In the genomic region with DNA sequence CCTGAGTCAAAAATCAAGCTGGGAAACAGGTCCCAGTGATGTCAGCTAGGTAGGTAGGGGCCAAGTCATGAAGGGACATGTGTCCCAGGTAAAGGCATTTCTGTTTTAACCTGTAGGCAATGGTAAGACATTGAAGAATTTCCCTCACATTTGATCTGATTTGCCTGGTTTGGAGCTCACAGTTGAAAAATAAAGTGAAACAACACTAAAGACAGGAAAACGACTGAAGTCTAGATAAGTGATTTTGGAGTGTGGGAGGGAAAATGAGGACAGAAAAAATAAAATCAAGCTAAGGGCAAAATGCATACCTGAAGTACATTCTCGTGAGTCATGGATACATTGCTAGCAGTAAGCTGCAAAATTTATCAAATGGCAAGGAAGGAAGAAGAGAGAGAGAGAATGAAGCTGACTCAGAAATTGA, we compare ENCODE assay signal across 26 cellular contexts.
A peak's percentile ranks its signal among the peaks of the same experiment; 100 is the strongest.
DNase-seq lines count a peak whose midpoint lies in the region; ATAC-seq, FAIRE-seq and TF ChIP-seq lines count a peak whose summit lies in the region.
"Had no signal": no experiment of that assay in that cellular context is flagged by ENCODE, and none has a peak within 500 bp of the region (broad histone marks: within the 10 kb centered on the region; RNA-seq: fewer than 3 reads in every experiment).

No MANE protein-coding gene starts in this region.

- H3K27me3 ChIP-seq in IMR-90 (ENCODE audit: control insufficient read depth, insufficient read depth, low read length) = no peaks in the 10 kb centered on the region; the same call in 1 of the 2 replicates
- no peaks in the 10 kb centered on the region for H3K27me3 ChIP-seq in colonic mucosa
- H3K27me3 ChIP-seq in MM.1S (replicated peaks; ENCODE audit: insufficient read depth, low read length) = no peaks in the 10 kb centered on the region
- H3K27me3 ChIP-seq: BLaER1 treated with 17β-estradiol and CSF1 and Interleukin-3, amounts not matched to agents 10 nM and 100 nM; upper lobe of right lung had no signal

- dilution Hi-C loops in IMR-90 (cut with HindIII; ENCODE audit: low sequenced_read_pairs, unreplicated experiment) = no loop called here

- WGBS in A549 (ENCODE audit: missing lambda C conversion rate) = 41% methylated on average over 2 of the region's 2 CpGs
- WGBS in IMR-90 (ENCODE audit: extremely low coverage in 2 of 2, insufficient read length in 1 of 2), 2 experiments = 63% methylated on average over 1 of the region's 2 CpGs; no CpG with 5 or more reads in 1 of the 2 experiments

- intact Hi-C loops in IMR-90 (cut with micrococcal nuclease) = no loop called here
- intact Hi-C loops in colonic mucosa (cut with DNase I) = no loop called here

- H3K4me2 ChIP-seq in A549 (peak overlapping the region; percentile 41), IMR-90 (ENCODE audit: low read depth, low read length) (no peak overlapping the region; the same call in 1 of the 2 replicates), MM.1S (ENCODE audit: low read depth, low read length) (no peak overlapping the region)
- H3K4me2 ChIP-seq: BLaER1 treated with 17β-estradiol and CSF1 and Interleukin-3, amounts not matched to agents 10 nM and 100 nM had no signal

- no peak overlapping the region for H2BK15ac ChIP-seq in IMR-90 (ENCODE audit: low read depth, low read length)

- 0 out of 2 replicates have a peak overlapping the region, but pooled peaks have one; percentile 16 for H2BK20ac ChIP-seq in IMR-90 (ENCODE audit: low read depth, low read length)

- H3K79me2 ChIP-seq in MM.1S (ENCODE audit: low read length) = no peaks in the 10 kb centered on the region

- H2AK5ac ChIP-seq in IMR-90 (ENCODE audit: low read depth, low read length) = no peak overlapping the region

- H2AFZ ChIP-seq in IMR-90 (replicated peaks; ENCODE audit: low read length, poor library complexity) (no peak overlapping the region), MM.1S (ENCODE audit: low read length) (no peak overlapping the region)

- H3K9me3 ChIP-seq in A549 (no peaks in the 10 kb centered on the region), IMR-90 (ENCODE audit: control insufficient read depth, insufficient read depth, low read length) (no peaks in the 10 kb centered on the region), colonic mucosa (no peaks in the 10 kb centered on the region), MM.1S (replicated peaks; ENCODE audit: insufficient read depth, low read length) (no peaks in the 10 kb centered on the region)
- H3K9me3 ChIP-seq: prostate gland, upper lobe of right lung had no signal

- H3K4ac ChIP-seq in IMR-90 (ENCODE audit: low read depth, low read length) = no peak overlapping the region

- DNase-seq in A549 (ENCODE audit: low read depth in 1 of 2, low spot score in 1 of 2) (no peak), IMR-90 (peak; percentile 69), astrocyte of the spinal cord (ENCODE audit: low read depth, low spot score) (peak; percentile 26), kidney tubule cell (ENCODE audit: low spot score) (peak; percentile 38), colonic mucosa (no peak), Kasumi-1 (lab: John Stamatoyannopoulos, UW) (no peak), MM.1S (no peak)
- no peak for DNase-seq in activated CD4-positive, alpha-beta T cell treated with anti-CD3 and anti-CD28 coated beads, Interleukin-2, amount 50 U/mL, for 1 hour
- DNase-seq: activated CD4-positive, alpha-beta memory T cell treated with anti-CD3 and anti-CD28 coated beads for 36 hours; aorta; foreskin melanocyte; GDM1; natural killer cell; NCI-H2029; NCI-H510A; SIG-M5; stimulated activated CD4-positive, alpha-beta T cell treated with anti-CD3 and anti-CD28 coated beads, Interleukin-2, amount 100 ng/mL, for 48 hours; T-helper 17 cell; upper lobe of right lung; WERI-Rb-1 had no signal

- peak overlapping the region; percentile 48; the same call in 1 of the 2 replicates for H3K18ac ChIP-seq in IMR-90 (ENCODE audit: low read depth, low read length)

- H4K91ac ChIP-seq in IMR-90 (ENCODE audit: insufficient read depth, low read depth, low read length) = no peak overlapping the region

- H3K4me3 ChIP-seq in A549 (no peak overlapping the region), IMR-90 (ENCODE audit: insufficient read depth, low read depth, low read length) (no peak overlapping the region), astrocyte of the spinal cord (ENCODE audit: low read depth, low read length) (no peak overlapping the region), colonic mucosa (no peak overlapping the region), MM.1S (ENCODE audit: low read length) (no peak overlapping the region)
- H3K4me3 ChIP-seq: BLaER1 treated with 17β-estradiol and CSF1 and Interleukin-3, amounts not matched to agents 10 nM and 100 nM; coronary artery; prostate gland; skin epidermis; upper lobe of right lung had no signal

- no peak for ATAC-seq in A549
- ATAC-seq in IMR-90 (ENCODE audit: low read depth) = peak; percentile 14; the same call in 1 of the 2 replicates
- ATAC-seq: natural killer cell, T-helper 17 cell, upper lobe of right lung had no signal

- peaks cover 35% of the 10 kb centered on the region for H3K4me1 ChIP-seq in A549
- H3K4me1 ChIP-seq in IMR-90 (ENCODE audit: control insufficient read depth, insufficient read depth, low read length) = peaks cover 4% of the 10 kb centered on the region; the same call in 1 of the 2 replicates
- H3K4me1 ChIP-seq in colonic mucosa = no peaks in the 10 kb centered on the region
- H3K4me1 ChIP-seq in MM.1S (ENCODE audit: low read length) = no peaks in the 10 kb centered on the region
- H3K4me1 ChIP-seq: BLaER1 treated with 17β-estradiol and CSF1 and Interleukin-3, amounts not matched to agents 10 nM and 100 nM; prostate gland; upper lobe of right lung had no signal

- POLR2A ChIA-PET in A549 (lab: Yijun Ruan, JAX) = interaction anchor here (1.3 kb wide), 1 partner anchor 9 kb away, joined by 5 read pairs; no protein-coding TSS in a partner anchor
- POLR2A ChIA-PET in IMR-90 (lab: Charles Lee; ENCODE audit: unreplicated experiment) = no interaction called here

- H3F3A ChIP-seq in MM.1S (ENCODE audit: insufficient read depth, low read length) = no peaks in the 10 kb centered on the region

- no peak overlapping the region for H3K9ac ChIP-seq in IMR-90 (ENCODE audit: low read depth, low read length)
- no peak overlapping the region for H3K9ac ChIP-seq in colonic mucosa (ENCODE audit: low read depth in 2 of 2, low read length in 2 of 2)
- no peak overlapping the region for H3K9ac ChIP-seq in MM.1S (ENCODE audit: low read length)
- H3K9ac ChIP-seq: BLaER1 treated with 17β-estradiol and CSF1 and Interleukin-3, amounts not matched to agents 10 nM and 100 nM had no signal

- no peak for FAIRE-seq in A549 (lab: Jason Lieb, UNC)
- FAIRE-seq: D721Med had no signal

- no peak overlapping the region for H2AK9ac ChIP-seq in IMR-90 (replicated peaks; ENCODE audit: low read depth, low read length, poor library complexity)

- H3K36me3 ChIP-seq in IMR-90 (ENCODE audit: control insufficient read depth, insufficient read depth, low read length) (no peaks in the 10 kb centered on the region), colonic mucosa (no peaks in the 10 kb centered on the region), MM.1S (replicated peaks; ENCODE audit: insufficient read depth, low read length) (no peaks in the 10 kb centered on the region)
- H3K36me3 ChIP-seq: BLaER1 treated with 17β-estradiol and CSF1 and Interleukin-3, amounts not matched to agents 10 nM and 100 nM; prostate gland; upper lobe of right lung; WERI-Rb-1 had no signal

- no peak overlapping the region for H3K23ac ChIP-seq in IMR-90 (ENCODE audit: low read depth, low read length)

- H3K27ac ChIP-seq in A549 (peak overlapping the region; percentile 63 to 72), IMR-90 (ENCODE audit: insufficient read depth, low read length) (no peak overlapping the region), colonic mucosa (no peak overlapping the region), MM.1S (ENCODE audit: low read length) (no peak overlapping the region)
- H3K27ac ChIP-seq: BLaER1 treated with 17β-estradiol and CSF1 and Interleukin-3, amounts not matched to agents 10 nM and 100 nM; coronary artery; HL-60; prostate gland; upper lobe of right lung; WERI-Rb-1 had no signal

- TF ChIP-seq CTCF in A549 (IDR thresholded peaks at IDR 0.05) = no peak
- no peak for TF ChIP-seq CTCF in IMR-90 (conservative IDR thresholded peaks at IDR 0.05; ENCODE audit: low read depth, low read length)
- TF ChIP-seq CTCF in astrocyte of the spinal cord (IDR thresholded peaks at IDR 0.05; ENCODE audit: low read depth, low read length) = no peak
- no peak for TF ChIP-seq CTCF in colonic mucosa (IDR thresholded peaks at IDR 0.05)
- TF ChIP-seq CTCF in MM.1S (IDR thresholded peaks at IDR 0.05; ENCODE audit: low read length) = no peak

- BruUV-seq in IMR-90 (replicated peaks; lab: Mats Ljungman, UMichigan) = no TSS peak

- H3K14ac ChIP-seq in IMR-90 (replicated peaks; ENCODE audit: low read depth, low read length) = no peak overlapping the region

- H2BK120ac ChIP-seq in IMR-90 (ENCODE audit: low read depth, low read length) = no peak overlapping the region

- TF ChIP-seq RAD21 in A549 (conservative IDR thresholded peaks at IDR 0.05 in 1 of 2, IDR thresholded peaks at IDR 0.05 in 1 of 2) = no peak
- TF ChIP-seq RAD21 in IMR-90 (IDR thresholded peaks at IDR 0.05; ENCODE audit: low read length) = no peak

- H4K5ac ChIP-seq in IMR-90 (ENCODE audit: low read depth, low read length) = no peak overlapping the region

- H4K8ac ChIP-seq in IMR-90 (ENCODE audit: low read depth in 2 of 2, low read length in 2 of 2) = no peak overlapping the region

- H2BK5ac ChIP-seq in IMR-90 (ENCODE audit: low read depth, low read length, poor library complexity, severe bottlenecking) = no peak overlapping the region

- no peaks in the 10 kb centered on the region for H3K9me2 ChIP-seq in MM.1S (replicated peaks; ENCODE audit: insufficient read depth, low read length)

- no peak for TF ChIP-seq EP300 in A549 (IDR thresholded peaks at IDR 0.05)

- no peaks in the 10 kb centered on the region for H3K79me1 ChIP-seq in IMR-90 (ENCODE audit: low read depth in 1 of 2, low read length in 2 of 2)

- no peak overlapping the region for H3K56ac ChIP-seq in IMR-90 (ENCODE audit: extremely low read depth, insufficient read depth, low read length)

- CTCF ChIA-PET in A549 (lab: Yijun Ruan, JAX) (interaction anchor here (1.3 to 2.2 kb wide), 2 partner anchors 21 to 77 kb away, joined by 5 to 6 read pairs; no protein-coding TSS in a partner anchor), IMR-90 (lab: Yijun Ruan, JAX) (interaction anchor here (1.1 kb wide), 1 partner anchor 76 kb away, joined by 3 read pairs; no protein-coding TSS in a partner anchor)

- no peaks in the 10 kb centered on the region for H3K9me1 ChIP-seq in IMR-90 (ENCODE audit: insufficient read depth, low read length)

- no peaks in the 10 kb centered on the region for H4K20me1 ChIP-seq in IMR-90 (ENCODE audit: insufficient read depth, low read length)
- H4K20me1 ChIP-seq in MM.1S (ENCODE audit: insufficient read depth, low read length) = no peaks in the 10 kb centered on the region
- H4K20me1 ChIP-seq: BLaER1 treated with 17β-estradiol and CSF1 and Interleukin-3, amounts not matched to agents 10 nM and 100 nM had no signal

- in situ Hi-C loops in IMR-90 (cut with MboI; ENCODE audit: low sequenced_read_pairs) = no loop called here
- in situ Hi-C loops in astrocyte of the spinal cord (cut with HindIII; ENCODE audit: low sequenced_read_pairs) = no loop called here

- TF ChIP-seq POLR2A in A549 (IDR thresholded peaks at IDR 0.05; ENCODE audit: low read length) (no peak), IMR-90 (IDR thresholded peaks at IDR 0.05; ENCODE audit: low read depth, low read length) (no peak)

Comparison
In these comparisons a context has a peak if more than half of its experiments do, and no peak if none do; other contexts are left out.
1. DNase-seq: peak in IMR-90 (single experiment), astrocyte of the spinal cord (single experiment) and kidney tubule cell (single experiment); none in A549 (0 of 2), colonic mucosa (single experiment), activated CD4-positive, alpha-beta T cell treated with anti-CD3 and anti-CD28 coated beads, Interleukin-2, amount 50 U/mL, for 1 hour (single experiment), Kasumi-1 (0 of 2) and MM.1S (single experiment).
2. H3K27ac ChIP-seq: peak in A549 (2 of 2); none in IMR-90 (single experiment), colonic mucosa (single experiment) and MM.1S (single experiment).